ENCODE assay signal across 24 cellular contexts in genomic region chr4:148204892-148205291, GRCh38.
DNase-seq lines count a peak whose midpoint lies in the region; ATAC-seq, FAIRE-seq and TF ChIP-seq lines count a peak whose summit lies in the region.
"Had no signal": no experiment of that assay in that cellular context is flagged by ENCODE, and none has a peak within 500 bp of the region (broad histone marks: within the 10 kb centered on the region; RNA-seq: fewer than 3 reads in every experiment).

No MANE protein-coding gene starts in this region.

- ATAC-seq in psoas muscle, result no peak
- ATAC-seq: GM12878, PC-3 had no signal

- H3K4me3 ChIP-seq in psoas muscle, result no peak overlapping the region
- H3K4me3 ChIP-seq: BLaER1 treated with 17β-estradiol and CSF1 and Interleukin-3, amounts not matched to agents 10 nM and 100 nM; GM12878; SJCRH30 had no signal

- no peak for FAIRE-seq in HTR-8/SVneo (lab: Jason Lieb, UNC)
- FAIRE-seq: A204.1, D721Med, GM12878, H1 had no signal

- H3K27me3 Mint-ChIP-seq in brain, result peaks cover 14% of the 10 kb centered on the region
- H3K27me3 Mint-ChIP-seq: CD4-positive, alpha-beta T cell; IgD-negative memory B cell had no signal

- intact Hi-C loops in psoas muscle (cut with DNase I), result loop anchor here in 1 of 2 donors (10.0 kb wide), 1 partner anchor 240 kb away; the partner anchor contains the start of gene NR3C2

- H3K27ac ChIP-seq in layer of hippocampus (ENCODE audit: low read depth, low read length) (peak overlapping the region; percentile 16), psoas muscle (peak overlapping the region; percentile 69)
- H3K27ac ChIP-seq: BLaER1 treated with 17β-estradiol and CSF1 and Interleukin-3, amounts not matched to agents 10 nM and 100 nM; KMS-11; SJCRH30 had no signal

- no peaks in the 10 kb centered on the region for H3K36me3 ChIP-seq in psoas muscle (ENCODE audit: insufficient read depth in 1 of 2, low read depth in 1 of 2)
- H3K36me3 ChIP-seq: BLaER1 treated with 17β-estradiol and CSF1 and Interleukin-3, amounts not matched to agents 10 nM and 100 nM; SJCRH30 had no signal

- H3K4me1 Mint-ChIP-seq in brain, result peaks cover 44% of the 10 kb centered on the region

- H3K27me3 ChIP-seq in layer of hippocampus (ENCODE audit: control insufficient read depth, insufficient read depth, low read length) (no peaks in the 10 kb centered on the region), psoas muscle (ENCODE audit: insufficient read depth in 3 of 3, low read length in 2 of 3) (no peaks in the 10 kb centered on the region)
- H3K27me3 ChIP-seq: BLaER1 treated with 17β-estradiol and CSF1 and Interleukin-3, amounts not matched to agents 10 nM and 100 nM; SJCRH30 had no signal

- DNase-seq in G401 (ENCODE audit: low spot score) (peak; percentile 18), psoas muscle (no peak), HTR-8/SVneo (ENCODE audit: insufficient read length, low spot score) (no peak), SIG-M5 treated with dmso at 0.1 percent for 504 hours (lab: John Stamatoyannopoulos, UW; ENCODE audit: unreplicated experiment) (no peak), T1000 (lab: John Stamatoyannopoulos, UW) (no peak)
- DNase-seq: CD4-positive, alpha-beta T cell; HCEC 1CT; MM.1S; NCI-H2029; NCI-H446; NCI-H524 treated with DMSO at 0.1 percent for 48 hours; NCI-H774; NK-92 treated with Interleukin-12 subunit alpha and Interleukin-12 subunit beta, amount 100 ng/mL, for 24 hours; PC-3; SJCRH30 had no signal

- no peaks in the 10 kb centered on the region for H3K36me3 Mint-ChIP-seq in brain

- 70 to 100% (median 82%) methylated on average over 1 of the region's 1 CpG for WGBS in psoas muscle, 3 donors

- peaks cover 0 to 3% (median 0%) of the 10 kb centered on the region in 5 experiments for H3K9me3 Mint-ChIP-seq in brain
- H3K9me3 Mint-ChIP-seq: CD4-positive, alpha-beta T cell; IgD-negative memory B cell had no signal

- H3K9me3 ChIP-seq in psoas muscle, result no peaks in the 10 kb centered on the region
- H3K9me3 ChIP-seq: BLaER1 treated with 17β-estradiol and CSF1 and Interleukin-3, amounts not matched to agents 10 nM and 100 nM; SJCRH30 had no signal

- TF ChIP-seq CTCF in brain (conservative IDR thresholded peaks at IDR 0.05) (no peak), psoas muscle (IDR thresholded peaks at IDR 0.05) (no peak)

- H3K4me1 ChIP-seq in psoas muscle, result peaks cover 14% of the 10 kb centered on the region

- peak overlapping the region in 3 of 5 experiments; percentile 36 to 77 (median 53) for H3K27ac Mint-ChIP-seq in brain
- H3K27ac Mint-ChIP-seq: CD4-positive, alpha-beta T cell; IgD-negative memory B cell had no signal

- in situ Hi-C loops in G401 (cut with HindIII; ENCODE audit: low sequenced_read_pairs), result no loop called here

- H3K4me3 Mint-ChIP-seq in brain, result no peak overlapping the region
- H3K4me3 Mint-ChIP-seq: CD4-positive, alpha-beta T cell; IgD-negative memory B cell had no signal
